In the genomic region with DNA sequence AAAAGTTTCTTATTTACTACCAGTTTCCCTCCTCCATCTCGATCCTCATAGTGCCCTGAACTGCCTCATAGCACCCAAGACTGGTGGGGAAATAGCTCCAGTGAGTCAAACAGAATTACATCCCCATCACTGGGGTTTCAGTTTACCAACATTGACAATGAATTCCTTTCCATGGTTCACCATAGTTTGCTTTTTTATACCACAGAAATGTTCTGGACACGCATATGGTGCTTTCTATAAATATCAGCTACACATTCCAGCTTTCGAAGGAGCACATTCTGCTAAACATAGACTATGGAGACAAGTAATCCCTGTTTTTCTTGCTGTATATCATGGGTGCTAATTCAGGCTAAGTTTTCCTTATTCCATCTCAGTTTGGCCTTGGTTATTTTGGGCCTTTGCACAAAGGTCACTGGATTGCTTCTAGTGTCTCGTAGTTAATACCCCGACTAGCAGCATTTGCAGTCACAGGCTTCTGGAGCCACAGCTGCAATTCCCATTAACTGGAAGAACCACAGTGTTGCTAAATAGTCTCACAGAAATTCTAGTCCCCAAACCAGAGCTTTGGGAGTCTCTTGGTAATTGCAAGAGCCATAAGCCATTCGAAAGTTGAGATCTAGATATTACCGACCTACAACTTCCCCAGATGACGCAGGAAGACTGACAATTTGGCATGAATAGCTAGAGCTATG, we compare ENCODE assay signal across 1 cellular context.
A peak's percentile ranks its signal among the peaks of the same experiment; 100 is the strongest.
TF ChIP-seq lines count a peak whose summit lies in the region.

No MANE protein-coding gene starts in this region.

TF ChIP-seq in IMR-90, 13 proteins besides CTCF, POLR2A, EP300 and RAD21:
- TF ChIP-seq MXI1 (IDR thresholded peaks at IDR 0.05; ENCODE audit: borderline replicate concordance, low read depth, low read length) (no peak), CHD1 (IDR thresholded peaks at IDR 0.05; ENCODE audit: low read depth, low read length) (no peak), MAZ (IDR thresholded peaks at IDR 0.05; ENCODE audit: borderline replicate concordance, low read depth, low read length) (no peak), NFE2L2 (IDR thresholded peaks at IDR 0.05; ENCODE audit: low read depth, low read length) (peak; percentile 33), RCOR1 (IDR thresholded peaks at IDR 0.05; ENCODE audit: insufficient replicate concordance, low read length) (no peak), SMC3 (IDR thresholded peaks at IDR 0.05; ENCODE audit: low read depth, low read length) (no peak), CEBPB (IDR thresholded peaks at IDR 0.05; ENCODE audit: low read depth, low read length) (peak; percentile 88), BHLHE40 (IDR thresholded peaks at IDR 0.05; ENCODE audit: low read depth, low read length) (no peak), MAFK (IDR thresholded peaks at IDR 0.05; ENCODE audit: low read depth, low read length) (0 out of 2 replicates have a peak, but pooled peaks have one; percentile 15), FOS (IDR thresholded peaks at IDR 0.05; ENCODE audit: low read depth, low read length) (0 out of 2 replicates have a peak, but pooled peaks have one; percentile 11)
- TF ChIP-seq, protein P1, sequence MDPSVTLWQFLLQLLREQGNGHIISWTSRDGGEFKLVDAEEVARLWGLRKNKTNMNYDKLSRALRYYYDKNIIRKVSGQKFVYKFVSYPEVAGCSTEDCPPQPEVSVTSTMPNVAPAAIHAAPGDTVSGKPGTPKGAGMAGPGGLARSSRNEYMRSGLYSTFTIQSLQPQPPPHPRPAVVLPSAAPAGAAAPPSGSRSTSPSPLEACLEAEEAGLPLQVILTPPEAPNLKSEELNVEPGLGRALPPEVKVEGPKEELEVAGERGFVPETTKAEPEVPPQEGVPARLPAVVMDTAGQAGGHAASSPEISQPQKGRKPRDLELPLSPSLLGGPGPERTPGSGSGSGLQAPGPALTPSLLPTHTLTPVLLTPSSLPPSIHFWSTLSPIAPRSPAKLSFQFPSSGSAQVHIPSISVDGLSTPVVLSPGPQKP (IDR thresholded peaks at IDR 0.05; ENCODE audit: borderline replicate concordance, low read depth, low read length), result no peak
